In genomic region chr16:89476379-89476778, GRCh38 we compare ENCODE assay signal across 10 cellular contexts. TPM values are rescaled to one million over a fixed set of nuclear protein-coding genes. Genes with fewer than 3 reads are reported as not detected.
A peak's percentile ranks its signal among the peaks of the same experiment; 100 is the strongest.
DNase-seq lines count a peak whose midpoint lies in the region; ATAC-seq and TF ChIP-seq lines count a peak whose summit lies in the region.
"Had no signal": no experiment of that assay in that cellular context is flagged by ENCODE, and none has a peak within 500 bp of the region (broad histone marks: within the 10 kb centered on the region; RNA-seq: fewer than 3 reads in every experiment).

No MANE protein-coding gene starts in this region.

- H3K4me3 Mint-ChIP-seq in immature natural killer cell: peak overlapping the region; percentile 28 to 78 (median 51)

- H3F3A ChIP-seq in OCI-LY1 (ENCODE audit: insufficient read depth, low read length): no peaks in the 10 kb centered on the region

- H3K4me3 ChIP-seq in BLaER1 treated with 17β-estradiol and CSF1 and Interleukin-3, amounts not matched to agents 10 nM and 100 nM: no peak overlapping the region
- H3K4me3 ChIP-seq in OCI-LY1 (ENCODE audit: low read depth, low read length, poor library complexity, severe bottlenecking) (peak overlapping the region; percentile 8), heart right ventricle (no peak overlapping the region)
- H3K4me3 ChIP-seq: adrenal gland had no signal

- no peaks in the 10 kb centered on the region for H3K9me3 ChIP-seq in BLaER1 treated with 17β-estradiol and CSF1 and Interleukin-3, amounts not matched to agents 10 nM and 100 nM (replicated peaks in 1 of 11)
- H3K9me3 ChIP-seq in OCI-LY1 (ENCODE audit: low read length) (no peaks in the 10 kb centered on the region), heart right ventricle (no peaks in the 10 kb centered on the region)
- H3K9me3 ChIP-seq: adrenal gland had no signal

- peaks cover 0 to 4% (median 3%) of the 10 kb centered on the region in 3 donors for H3K36me3 Mint-ChIP-seq in immature natural killer cell

- peak overlapping the region in 5 of 6 donors; percentile 15 to 48 (median 36) for H3K27ac Mint-ChIP-seq in immature natural killer cell

- DNase-seq in immature natural killer cell (no peak), CD1c-positive myeloid dendritic cell (ENCODE audit: extremely low spot score) (no peak), retina (no peak), heart right ventricle (no peak)
- DNase-seq in effector CD8-positive, alpha-beta T cell (lab: John Stamatoyannopoulos, UW): no peak
- DNase-seq: adrenal gland had no signal

- H3K9ac ChIP-seq in BLaER1 treated with 17β-estradiol and CSF1 and Interleukin-3, amounts not matched to agents 10 nM and 100 nM: peak overlapping the region in 5 of 11 experiments; percentile 7 to 49 (median 31); a peak in 5 of 22 replicates
- H3K9ac ChIP-seq in OCI-LY1 (ENCODE audit: low read length): peak overlapping the region; percentile 1; the same call in 1 of the 2 replicates
- H3K9ac ChIP-seq: parathyroid adenoma had no signal

- H3K4me2 ChIP-seq in BLaER1 treated with 17β-estradiol and CSF1 and Interleukin-3, amounts not matched to agents 10 nM and 100 nM: peak overlapping the region; percentile 74 to 100 (median 89)
- H3K4me2 ChIP-seq in OCI-LY1 (ENCODE audit: low read length): peak overlapping the region; percentile 39

- no peak for TF ChIP-seq CTCF in OCI-LY1 (IDR thresholded peaks at IDR 0.05; ENCODE audit: low read length)
- no peak for TF ChIP-seq CTCF in heart right ventricle (IDR thresholded peaks at IDR 0.05)

- peaks cover 91 to 94% of the 10 kb centered on the region in 2 donors for H3K4me1 Mint-ChIP-seq in immature natural killer cell

- ATAC-seq in GM19463 (IDR thresholded peaks at IDR 0.05; ENCODE audit: unreplicated experiment) (peak; percentile 19), heart right ventricle (no peak)

- no peaks in the 10 kb centered on the region for H3K27me3 ChIP-seq in BLaER1 treated with 17β-estradiol and CSF1 and Interleukin-3, amounts not matched to agents 10 nM and 100 nM
- H3K27me3 ChIP-seq in OCI-LY1 (ENCODE audit: insufficient read depth, low read length) (no peaks in the 10 kb centered on the region), heart right ventricle (no peaks in the 10 kb centered on the region)
- H3K27me3 ChIP-seq: adrenal gland had no signal

- intact Hi-C loops in heart right ventricle (cut with DNase I): no loop called here

- H4K20me1 ChIP-seq in BLaER1 treated with 17β-estradiol and CSF1 and Interleukin-3, amounts not matched to agents 10 nM and 100 nM: peaks cover 100% of the 10 kb centered on the region in 11 experiments
- 0 out of 2 replicates have a peak, but pooled peaks cover 2% of the 10 kb centered on the region for H4K20me1 ChIP-seq in OCI-LY1 (ENCODE audit: insufficient read depth, low read length)

- H3K4me1 ChIP-seq in BLaER1 treated with 17β-estradiol and CSF1 and Interleukin-3, amounts not matched to agents 10 nM and 100 nM: peaks cover 98 to 100% (median 100%) of the 10 kb centered on the region in 10 experiments
- H3K4me1 ChIP-seq in OCI-LY1 (ENCODE audit: insufficient read depth, low read length, severe bottlenecking): peaks cover 53% of the 10 kb centered on the region
- peaks cover 12 to 98% (median 73%) of the 10 kb centered on the region in 9 donors for H3K4me1 ChIP-seq in heart right ventricle

- H3K9me3 Mint-ChIP-seq in immature natural killer cell: peaks cover 0 to 1% (median 0%) of the 10 kb centered on the region in 6 donors

- H3K9me2 ChIP-seq in OCI-LY1 (ENCODE audit: low read depth, low read length): no peaks in the 10 kb centered on the region

- H3K36me3 ChIP-seq in BLaER1 treated with 17β-estradiol and CSF1 and Interleukin-3, amounts not matched to agents 10 nM and 100 nM: peaks cover 0 to 43% (median 15%) of the 10 kb centered on the region in 11 experiments; a peak in 13 of 22 replicates
- H3K36me3 ChIP-seq in OCI-LY1 (ENCODE audit: insufficient read depth, low read length) (no peaks in the 10 kb centered on the region), heart right ventricle (no peaks in the 10 kb centered on the region)
- H3K36me3 ChIP-seq: adrenal gland had no signal

- H2AFZ ChIP-seq in OCI-LY1 (ENCODE audit: low read length): no peak overlapping the region
- H2AFZ ChIP-seq: parathyroid adenoma had no signal

- WGBS in heart right ventricle, 2 donors: 85 to 87% methylated on average over 5 of the region's 5 CpGs

- peaks cover 19 to 39% (median 30%) of the 10 kb centered on the region in 3 donors for H3K27me3 Mint-ChIP-seq in immature natural killer cell (ENCODE audit: low read depth in 3 of 3)

- H3K27ac ChIP-seq in BLaER1 treated with 17β-estradiol and CSF1 and Interleukin-3, amounts not matched to agents 10 nM and 100 nM: peak overlapping the region in 9 of 11 experiments; percentile 4 to 64 (median 43); a peak in 14 of 22 replicates
- H3K27ac ChIP-seq in OCI-LY1 (ENCODE audit: low read depth, low read length, poor library complexity, severe bottlenecking): peak overlapping the region; percentile 82
- H3K27ac ChIP-seq in heart right ventricle: no peak overlapping the region
- H3K27ac ChIP-seq: adrenal gland, parathyroid adenoma had no signal

- peaks cover 94% of the 10 kb centered on the region for H3K79me2 ChIP-seq in OCI-LY1 (ENCODE audit: insufficient read depth, low read length)

RNA-seq across cellular contexts. Expression of gene ANKRD11, which starts 14.0 kb away (rescaled TPM):
- polyA plus RNA-seq in immature natural killer cell (10 to 100 TPM in 1 of 3 donors, 1 to 10 TPM in 2; 3.7 to 14.3 (median 8.5) TPM), heart right ventricle (10 to 100 TPM; 47.7 to 65.5 TPM)
- 10 to 100 TPM; 55.9 to 93.6 (median 67.4) TPM for total RNA-seq in heart right ventricle

RNA-seq across cellular contexts. Expression of gene SPG7, which starts 31.8 kb away (rescaled TPM):
- polyA plus RNA-seq in immature natural killer cell: 10 to 100 TPM; 39.7 to 48.4 (median 41.0) TPM
- total RNA-seq in heart right ventricle: 100 to 1,000 TPM in 5 of 10 donors, 10 to 100 TPM in 5; 85.4 to 145 (median 101) TPM
- 100 to 1,000 TPM in 1 of 2 donors, 10 to 100 TPM in 1; 69.8 to 116 TPM for polyA plus RNA-seq in heart right ventricle

Comparison
In these comparisons a context has a peak if more than half of its experiments do, and no peak if none do; other contexts are left out.
1. H3K27ac ChIP-seq: peak in BLaER1 treated with 17β-estradiol and CSF1 and Interleukin-3, amounts not matched to agents 10 nM and 100 nM (9 of 11) and OCI-LY1 (single experiment); none in heart right ventricle (0 of 10).